Comparison of ENCODE assay signal across 8 cellular contexts in the genomic region with DNA sequence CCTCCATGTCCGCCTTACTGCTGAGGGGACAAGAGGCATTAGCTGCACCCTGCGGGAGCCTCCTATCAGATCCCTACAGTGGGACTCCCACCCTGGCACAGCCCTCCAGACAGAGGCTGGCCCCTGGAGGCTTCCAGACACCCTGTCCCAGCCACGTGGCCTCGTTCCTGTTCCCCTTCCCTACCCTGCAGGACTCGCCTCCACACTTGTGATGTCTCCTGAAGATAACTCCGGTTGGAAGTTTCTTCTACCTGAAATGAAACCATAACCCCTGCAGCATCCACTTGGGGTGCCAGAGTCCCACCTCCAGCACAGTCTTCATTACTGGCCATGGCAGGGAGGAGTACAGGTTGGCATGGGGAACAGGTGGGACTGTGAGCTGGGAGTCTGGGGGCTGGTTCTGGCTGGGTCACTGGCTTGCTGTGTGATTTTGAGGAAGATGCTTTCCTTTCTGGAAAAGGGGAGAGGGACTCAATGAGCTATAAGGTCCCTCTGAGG. TPM values are rescaled to one million over a fixed set of nuclear protein-coding genes. Genes with fewer than 3 reads are reported as not detected.
DNase-seq lines count a peak whose midpoint lies in the region; ATAC-seq and TF ChIP-seq lines count a peak whose summit lies in the region.

No MANE protein-coding gene starts in this region.

- H2AFZ ChIP-seq in OCI-LY3 (ENCODE audit: low read depth, low read length) (no peak overlapping the region; the same call in 1 of the 2 replicates), osteoblast (ENCODE audit: low read length) (peak overlapping the region; percentile 72)

- H3K9me3 ChIP-seq in OCI-LY3 (ENCODE audit: insufficient read depth, low read length): no peaks in the 10 kb centered on the region
- H3K9me3 ChIP-seq in colonic mucosa: no peaks in the 10 kb centered on the region
- H3K9me3 ChIP-seq in osteoblast (ENCODE audit: low read depth, low read length): no peaks in the 10 kb centered on the region

- no peaks in the 10 kb centered on the region for H4K20me1 ChIP-seq in OCI-LY3 (ENCODE audit: insufficient read depth, low read length)
- no peaks in the 10 kb centered on the region for H4K20me1 ChIP-seq in osteoblast (ENCODE audit: insufficient read depth, low read length)

- no peaks in the 10 kb centered on the region for H3K27me3 ChIP-seq in OCI-LY3 (ENCODE audit: low read depth, low read length)
- no peaks in the 10 kb centered on the region for H3K27me3 ChIP-seq in colonic mucosa
- no peaks in the 10 kb centered on the region for H3K27me3 ChIP-seq in osteoblast (ENCODE audit: insufficient read depth, low read length)

- ATAC-seq in GM18858 (IDR thresholded peaks at IDR 0.05; ENCODE audit: unreplicated experiment): no peak

- peak overlapping the region; percentile 68 for H3K4me3 ChIP-seq in OCI-LY3 (ENCODE audit: low read length)
- no peak overlapping the region for H3K4me3 ChIP-seq in colonic mucosa
- H3K4me3 ChIP-seq in osteoblast (ENCODE audit: insufficient read depth, low read length): peak overlapping the region; percentile 54

- peaks cover 11% of the 10 kb centered on the region for H3K36me3 ChIP-seq in OCI-LY3 (replicated peaks; ENCODE audit: low read depth, low read length)
- H3K36me3 ChIP-seq in colonic mucosa: no peaks in the 10 kb centered on the region
- H3K36me3 ChIP-seq in osteoblast (ENCODE audit: insufficient read depth, low read length): peaks cover 10% of the 10 kb centered on the region

- DNase-seq in COLO668 (lab: John Stamatoyannopoulos, UW; ENCODE audit: unreplicated experiment) (peak; percentile 9), colonic mucosa (no peak), osteoblast (ENCODE audit: insufficient read length, low spot score, missing footprints) (peak; percentile 85), NCI-H345 (lab: John Stamatoyannopoulos, UW) (no peak), NCI-H2029 treated with DMSO at 0.1 percent for 48 hours (lab: John Stamatoyannopoulos, UW) (no peak)
- DNase-seq in effector CD4-positive, alpha-beta T cell: no peak

- peak overlapping the region; percentile 93 for H3K4me2 ChIP-seq in OCI-LY3 (ENCODE audit: low read length)
- H3K4me2 ChIP-seq in osteoblast (ENCODE audit: insufficient read depth, low read length): peak overlapping the region; percentile 61

- H3K4me1 ChIP-seq in OCI-LY3 (ENCODE audit: low read length) (peaks cover 77% of the 10 kb centered on the region), colonic mucosa (peaks cover 33% of the 10 kb centered on the region), osteoblast (ENCODE audit: insufficient read depth, low read length) (peaks cover 24% of the 10 kb centered on the region)

- intact Hi-C loops in colonic mucosa (cut with DNase I): no loop called here

- TF ChIP-seq CTCF in OCI-LY3 (IDR thresholded peaks at IDR 0.05; ENCODE audit: low read depth, low read length) (peak; percentile 44), colonic mucosa (IDR thresholded peaks at IDR 0.05) (no peak), osteoblast (IDR thresholded peaks at IDR 0.05; ENCODE audit: extremely low read depth, low read depth, low read length) (peak; percentile 21)

- H3K79me2 ChIP-seq in OCI-LY3 (ENCODE audit: low read length): peaks cover under 1% of the 10 kb centered on the region; the same call in 1 of the 2 replicates
- H3K79me2 ChIP-seq in osteoblast (ENCODE audit: insufficient read depth, low read length): no peaks in the 10 kb centered on the region

- H3K27ac ChIP-seq in OCI-LY3 (ENCODE audit: low read length): peak overlapping the region; percentile 97
- peak overlapping the region; percentile 66 for H3K27ac ChIP-seq in colonic mucosa
- H3K27ac ChIP-seq in osteoblast (ENCODE audit: low read depth, low read length): peak overlapping the region; percentile 74

- peak overlapping the region; percentile 88 for H3K9ac ChIP-seq in OCI-LY3 (ENCODE audit: low read length)
- H3K9ac ChIP-seq in colonic mucosa (ENCODE audit: low read depth in 2 of 2, low read length in 2 of 2): peak overlapping the region; percentile 39 to 62

RNA-seq across cellular contexts. Expression of a gene that starts 4.9 kb away (rescaled TPM):
- total RNA-seq in colonic mucosa (100 to 1,000 TPM in 1 of 2 donors, 10 to 100 TPM in 1; 91.8 to 125 TPM), osteoblast (4.1 and 4.7 TPM in 2 replicates)

RNA-seq across cellular contexts. Expression of a gene that starts 24.0 kb away (rescaled TPM):
- total RNA-seq in colonic mucosa (10 to 100 TPM; 24.5 to 34.0 TPM), osteoblast (5.0 and 5.8 TPM in 2 replicates)

RNA-seq across cellular contexts. Expression of a gene that starts 25.9 kb away (rescaled TPM):
- 10 to 100 TPM; 45.7 to 90.2 TPM for total RNA-seq in colonic mucosa
- total RNA-seq in osteoblast: 36.2 and 38.6 TPM in 2 replicates

RNA-seq across cellular contexts. Expression of a gene that starts 40.9 kb away (rescaled TPM):
- total RNA-seq in colonic mucosa (100 to 1,000 TPM in 1 of 2 donors, 10 to 100 TPM in 1; 83.3 to 222 TPM), osteoblast (3,004 and 3,217 TPM in 2 replicates)

RNA-seq across cellular contexts. Expression of a gene that starts 51.6 kb away (rescaled TPM):
- total RNA-seq in colonic mucosa: 10 to 100 TPM; 25.2 to 48.4 TPM
- total RNA-seq in osteoblast: 8.8 and 9.0 TPM in 2 replicates

Comparison
In these comparisons a context has a peak if more than half of its experiments do, and no peak if none do; other contexts are left out.
1. DNase-seq: peak in COLO668 (single experiment) and osteoblast (single experiment); none in colonic mucosa (single experiment), NCI-H345 (single experiment), NCI-H2029 treated with DMSO at 0.1 percent for 48 hours (single experiment) and effector CD4-positive, alpha-beta T cell (single experiment).
2. RNA of a gene that starts 4.9 kb away (total RNA-seq): 91.8 to 125 TPM in colonic mucosa; 4.1 to 4.7 TPM in osteoblast; every median in the first group is over 10 times any median in the second.
3. Peak in every context shown above with its lines, with median percentiles within 50 percentile points of each other: H3K27ac ChIP-seq.